Comparison of ENCODE assay signal across 16 cellular contexts in genomic region chr2:120398961-120399888, GRCh38. TPM values are rescaled to one million over a fixed set of nuclear protein-coding genes. Genes with fewer than 3 reads are reported as not detected.
A peak's percentile ranks its signal among the peaks of the same experiment; 100 is the strongest.
DNase-seq lines count a peak whose midpoint lies in the region; ATAC-seq and TF ChIP-seq lines count a peak whose summit lies in the region.
"Had no signal": no experiment of that assay in that cellular context is flagged by ENCODE, and none has a peak within 500 bp of the region (broad histone marks: within the 10 kb centered on the region; RNA-seq: fewer than 3 reads in every experiment).

No MANE protein-coding gene starts in this region.

- intact Hi-C loops in thyroid gland (cut with DNase I): no loop called here
- intact Hi-C loops in activated T-helper 2 cell treated with anti-CD3 and anti-CD28 coated beads, Interferon-gamma antibody, Interleukin-2, Interleukin-4, amounts not matched to agents 10 μg/mL and 5 μg/mL and 100 μg/mL, durations not matched to agents 14 hours and 24 hours and 36 hours (cut with micrococcal nuclease): no loop called here

- no peaks in the 10 kb centered on the region for H3K36me3 ChIP-seq in RWPE2 (ENCODE audit: low read depth)
- H3K36me3 ChIP-seq in kidney epithelial cell (ENCODE audit: control insufficient read depth, insufficient read depth, low read length): no peaks in the 10 kb centered on the region
- no peaks in the 10 kb centered on the region for H3K36me3 ChIP-seq in thyroid gland

- H3K4me3 Mint-ChIP-seq in activated CD8-positive, alpha-beta memory T cell treated with anti-CD3 and anti-CD28 coated beads, Interleukin-2, amount 10 ng/mL, durations not matched to agents 7 days and 5 days: no peak overlapping the region
- no peak overlapping the region for H3K4me3 Mint-ChIP-seq in activated T-helper 2 cell treated with anti-CD3 and anti-CD28 coated beads, Interferon-gamma antibody, Interleukin-2, Interleukin-4, amounts not matched to agents 10 μg/mL and 5 μg/mL and 100 μg/mL, durations not matched to agents 14 hours and 24 hours and 36 hours (ENCODE audit: low read depth)
- H3K4me3 Mint-ChIP-seq: dendritic cell treated with granulocyte-macrophage colony-stimulating factor and Interleukin-4, amounts not matched to agents 40 ng/mL and 50 ng/mL, for 4 days; immature natural killer cell; nephron had no signal

- no peak overlapping the region for H3K27ac Mint-ChIP-seq in activated CD8-positive, alpha-beta memory T cell treated with anti-CD3 and anti-CD28 coated beads, Interleukin-2, amount 10 ng/mL, durations not matched to agents 7 days and 5 days
- H3K27ac Mint-ChIP-seq in activated T-helper 2 cell treated with anti-CD3 and anti-CD28 coated beads, Interferon-gamma antibody, Interleukin-2, Interleukin-4, amounts not matched to agents 10 μg/mL and 5 μg/mL and 100 μg/mL, durations not matched to agents 14 hours and 24 hours and 36 hours: no peak overlapping the region
- H3K27ac Mint-ChIP-seq: dendritic cell treated with granulocyte-macrophage colony-stimulating factor and Interleukin-4, amounts not matched to agents 40 ng/mL and 50 ng/mL, for 4 days; immature natural killer cell; nephron had no signal

- H3K4me1 Mint-ChIP-seq in activated CD8-positive, alpha-beta memory T cell treated with anti-CD3 and anti-CD28 coated beads, Interleukin-2, amount 10 ng/mL, durations not matched to agents 7 days and 5 days: no peaks in the 10 kb centered on the region
- H3K4me1 Mint-ChIP-seq in activated T-helper 2 cell treated with anti-CD3 and anti-CD28 coated beads, Interferon-gamma antibody, Interleukin-2, Interleukin-4, amounts not matched to agents 10 μg/mL and 5 μg/mL and 100 μg/mL, durations not matched to agents 14 hours and 24 hours and 36 hours (ENCODE audit: low read depth): no peaks in the 10 kb centered on the region
- H3K4me1 Mint-ChIP-seq: immature natural killer cell had no signal

- no peaks in the 10 kb centered on the region for H3K36me3 Mint-ChIP-seq in activated CD8-positive, alpha-beta memory T cell treated with anti-CD3 and anti-CD28 coated beads, Interleukin-2, amount 10 ng/mL, durations not matched to agents 7 days and 5 days
- H3K36me3 Mint-ChIP-seq in activated T-helper 2 cell treated with anti-CD3 and anti-CD28 coated beads, Interferon-gamma antibody, Interleukin-2, Interleukin-4, amounts not matched to agents 10 μg/mL and 5 μg/mL and 100 μg/mL, durations not matched to agents 14 hours and 24 hours and 36 hours (ENCODE audit: low read depth): no peaks in the 10 kb centered on the region
- H3K36me3 Mint-ChIP-seq: immature natural killer cell had no signal

- TF ChIP-seq CTCF in RWPE2 (IDR thresholded peaks at IDR 0.05; ENCODE audit: poor library complexity, severe bottlenecking): no peak
- TF ChIP-seq CTCF in kidney epithelial cell (IDR thresholded peaks at IDR 0.05; ENCODE audit: insufficient read depth, low read length, poor library complexity, severe bottlenecking): no peak
- peak in 1 of 6 experiments; percentile 4 for TF ChIP-seq CTCF in thyroid gland (IDR thresholded peaks at IDR 0.05)

- H3K27me3 Mint-ChIP-seq in activated CD8-positive, alpha-beta memory T cell treated with anti-CD3 and anti-CD28 coated beads, Interleukin-2, amount 10 ng/mL, durations not matched to agents 7 days and 5 days: no peaks in the 10 kb centered on the region
- H3K27me3 Mint-ChIP-seq in activated T-helper 2 cell treated with anti-CD3 and anti-CD28 coated beads, Interferon-gamma antibody, Interleukin-2, Interleukin-4, amounts not matched to agents 10 μg/mL and 5 μg/mL and 100 μg/mL, durations not matched to agents 14 hours and 24 hours and 36 hours (ENCODE audit: low read depth): no peaks in the 10 kb centered on the region

- DNase-seq in activated CD8-positive, alpha-beta memory T cell treated with anti-CD3 and anti-CD28 coated beads, Interleukin-2, amount 50 U/mL, for 48 hours: peak; percentile 42
- no peak for DNase-seq in activated CD8-positive, alpha-beta memory T cell treated with anti-CD3 and anti-CD28 coated beads, Interleukin-2, amount 10 ng/mL, durations not matched to agents 7 days and 5 days
- DNase-seq in RWPE2 (ENCODE audit: low spot score) (no peak), kidney epithelial cell (ENCODE audit: low read depth) (peak; percentile 61), thyroid gland (peak; percentile 83 to 85), NCI-H748 treated with DMSO at 0.1 percent for 48 hours (lab: John Stamatoyannopoulos, UW) (no peak), NCI-H2171 (lab: John Stamatoyannopoulos, UW) (no peak)
- DNase-seq in activated T-helper 2 cell treated with anti-CD3 and anti-CD28 coated beads, Interferon-gamma antibody, Interleukin-2, Interleukin-4, amounts not matched to agents 10 μg/mL and 5 μg/mL and 100 μg/mL, durations not matched to agents 14 hours and 24 hours and 36 hours (ENCODE audit: low spot score): no peak
- DNase-seq: GOT3, immature natural killer cell, NCI-H1930, T-helper 9 cell had no signal

- TF ChIP-seq POLR2A in thyroid gland (IDR thresholded peaks at IDR 0.05): peak in 1 of 2 donors; percentile 8

- WGBS in thyroid gland, 2 donors: 69 to 79% methylated on average over 14 to 16 of the region's 24 CpGs

- H3K27me3 ChIP-seq in RWPE2 (ENCODE audit: insufficient read depth, poor library complexity, severe bottlenecking): no peaks in the 10 kb centered on the region
- peaks cover 2% of the 10 kb centered on the region for H3K27me3 ChIP-seq in kidney epithelial cell (ENCODE audit: control insufficient read depth, insufficient read depth, low read length)
- H3K27me3 ChIP-seq in thyroid gland: no peaks in the 10 kb centered on the region

- H3K9me3 ChIP-seq in RWPE2 (ENCODE audit: severe bottlenecking): no peaks in the 10 kb centered on the region
- no peaks in the 10 kb centered on the region for H3K9me3 ChIP-seq in thyroid gland

- ATAC-seq in activated CD8-positive, alpha-beta memory T cell treated with anti-CD3 and anti-CD28 coated beads, Interleukin-2, amount 10 ng/mL, durations not matched to agents 7 days and 5 days: no peak
- peak; percentile 73 for ATAC-seq in RWPE2 (ENCODE audit: low read depth)

- CTCF ChIA-PET in activated CD8-positive, alpha-beta memory T cell treated with anti-CD3 and anti-CD28 coated beads, Interleukin-2, amount 10 ng/mL, durations not matched to agents 7 days and 5 days (lab: Charles Lee): no interaction called here

- H3K4me1 ChIP-seq in RWPE2 (ENCODE audit: insufficient read depth, poor library complexity, severe bottlenecking) (peaks cover 20% of the 10 kb centered on the region), thyroid gland (peaks cover 40 to 57% of the 10 kb centered on the region in 2 donors)

- no peak overlapping the region for H3K4me3 ChIP-seq in RWPE2 (ENCODE audit: severe bottlenecking)
- no peak overlapping the region for H3K4me3 ChIP-seq in kidney epithelial cell (ENCODE audit: low read depth, low read length)
- no peak overlapping the region for H3K4me3 ChIP-seq in thyroid gland (replicated peaks in 1 of 3)
- H3K4me3 ChIP-seq: skin epidermis had no signal

- H3K27ac ChIP-seq in RWPE2 (ENCODE audit: poor library complexity, severe bottlenecking): no peak overlapping the region
- H3K27ac ChIP-seq in thyroid gland: peak overlapping the region; percentile 59 to 66 (median 63)

- no peaks in the 10 kb centered on the region for H3K9me3 Mint-ChIP-seq in activated CD8-positive, alpha-beta memory T cell treated with anti-CD3 and anti-CD28 coated beads, Interleukin-2, amount 10 ng/mL, durations not matched to agents 7 days and 5 days (ENCODE audit: low read depth)
- no peaks in the 10 kb centered on the region for H3K9me3 Mint-ChIP-seq in activated T-helper 2 cell treated with anti-CD3 and anti-CD28 coated beads, Interferon-gamma antibody, Interleukin-2, Interleukin-4, amounts not matched to agents 10 μg/mL and 5 μg/mL and 100 μg/mL, durations not matched to agents 14 hours and 24 hours and 36 hours
- H3K9me3 Mint-ChIP-seq: dendritic cell treated with granulocyte-macrophage colony-stimulating factor and Interleukin-4, amounts not matched to agents 40 ng/mL and 50 ng/mL, for 4 days; nephron had no signal

RNA-seq across cellular contexts. Expression of gene INHBB, which starts 53.3 kb away (rescaled TPM):
- not detected for total RNA-seq in activated CD8-positive, alpha-beta memory T cell treated with anti-CD3 and anti-CD28 coated beads, Interleukin-2, amount 10 ng/mL, durations not matched to agents 7 days and 5 days
- total RNA-seq in kidney epithelial cell (0.14 and 0.50 TPM in 2 replicates), thyroid gland (10 to 100 TPM; 12.3 to 27.5 (median 23.6) TPM)
- total RNA-seq in activated T-helper 2 cell treated with anti-CD3 and anti-CD28 coated beads, Interferon-gamma antibody, Interleukin-2, Interleukin-4, amounts not matched to agents 10 μg/mL and 5 μg/mL and 100 μg/mL, durations not matched to agents 14 hours and 24 hours and 36 hours: not detected in 2 replicates
- total RNA-seq: activated CD8-positive, alpha-beta memory T cell treated with anti-CD3 and anti-CD28 coated beads for 36 hours had no signal

Comparison
In these comparisons a context has a peak if more than half of its experiments do, and no peak if none do; other contexts are left out.
1. DNase-seq: peak in activated CD8-positive, alpha-beta memory T cell treated with anti-CD3 and anti-CD28 coated beads, Interleukin-2, amount 50 U/mL, for 48 hours (single experiment), kidney epithelial cell (single experiment) and thyroid gland (2 of 2); none in activated CD8-positive, alpha-beta memory T cell treated with anti-CD3 and anti-CD28 coated beads, Interleukin-2, amount 10 ng/mL, durations not matched to agents 7 days and 5 days (single experiment), RWPE2 (single experiment), NCI-H748 treated with DMSO at 0.1 percent for 48 hours (single experiment), NCI-H2171 (single experiment) and activated T-helper 2 cell treated with anti-CD3 and anti-CD28 coated beads, Interferon-gamma antibody, Interleukin-2, Interleukin-4, amounts not matched to agents 10 μg/mL and 5 μg/mL and 100 μg/mL, durations not matched to agents 14 hours and 24 hours and 36 hours (single experiment).